8 cellular contexts compared by ENCODE assay signal in genomic region chr1:149792912-149793521, GRCh38.
DNase-seq lines count a peak whose midpoint lies in the region; ATAC-seq and TF ChIP-seq lines count a peak whose summit lies in the region.
"Not testable (repeated sequence)": the region's sequence is repeated elsewhere in the genome, so short reads cannot be mapped to it uniquely, and the experiment has no call there.

No MANE protein-coding gene starts in this region.

- not testable (repeated sequence) for DNase-seq in AG09319 (ENCODE audit: extremely low read depth, low read depth)
- DNase-seq in NCI-H2227 (lab: John Stamatoyannopoulos, UW; ENCODE audit: unreplicated experiment) (peak; percentile 87), choroid plexus epithelial cell (ENCODE audit: low read depth) (peak; percentile 32), left kidney (ENCODE audit: low read depth, low spot score) (peak; percentile 89)
- DNase-seq in activated CD4-positive, alpha-beta T cell treated with anti-CD3 and anti-CD28 coated beads for 48 hours: peak; percentile 88
- DNase-seq in stimulated activated CD4-positive, alpha-beta T cell treated with anti-CD3 and anti-CD28 coated beads, Interleukin-15, amount 100 ng/mL, for 48 hours (ENCODE audit: low read depth in 2 of 2): peak; percentile 65 to 71

- not testable (repeated sequence) for H3K4me3 ChIP-seq in choroid plexus epithelial cell (ENCODE audit: low read depth, low read length)

- ATAC-seq in GM19035 (IDR thresholded peaks at IDR 0.05; ENCODE audit: unreplicated experiment): peak; percentile 90
- peak; percentile 78 for ATAC-seq in HG03139 (IDR thresholded peaks at IDR 0.05; ENCODE audit: unreplicated experiment)

- TF ChIP-seq CTCF in AG09319 (IDR thresholded peaks at IDR 0.05; ENCODE audit: low read depth, low read length): peak; percentile 28
- peak; percentile 39 for TF ChIP-seq CTCF in choroid plexus epithelial cell (conservative IDR thresholded peaks at IDR 0.05; ENCODE audit: low read depth, low read length)
